ENCODE assay signal across 8 cellular contexts in genomic region chrX:48071064-48071985, GRCh38. TPM values are rescaled to one million over a fixed set of nuclear protein-coding genes. Genes with fewer than 3 reads are reported as not detected.
A peak's percentile ranks its signal among the peaks of the same experiment; 100 is the strongest.
DNase-seq lines count a peak whose midpoint lies in the region; ATAC-seq and TF ChIP-seq lines count a peak whose summit lies in the region.

TSS of gene ZNF630 (minus strand) at chrX:48071640. CDS start at chrX:48066886, 4,754 bp downstream.

- peak; percentile 45 for TF ChIP-seq POLR2A in GM19099 (IDR thresholded peaks at IDR 0.05; ENCODE audit: extremely low read depth, insufficient read length, low read depth)

- no peaks in the 10 kb centered on the region for H3K9me3 Mint-ChIP-seq in stimulated activated naive CD8-positive, alpha-beta T cell treated with anti-CD3 and anti-CD28 coated beads, Interleukin-15, Interleukin-2, amounts not matched to agents 100 ng/mL and 50 ng/mL, for 24 hours

- CTCF ChIA-PET in AG04450 (lab: Charles Lee), result no interaction called here

- no peaks in the 10 kb centered on the region for H3K79me2 ChIP-seq in OCI-LY1 (ENCODE audit: insufficient read depth, low read length)
- H3K79me2 ChIP-seq in neural cell (replicated peaks; ENCODE audit: insufficient read depth, low read length), result no peaks in the 10 kb centered on the region

- H3K9me3 ChIP-seq in AG04450 (ENCODE audit: control insufficient read depth, insufficient read depth, low read length), result no peaks in the 10 kb centered on the region
- no peaks in the 10 kb centered on the region for H3K9me3 ChIP-seq in OCI-LY1 (ENCODE audit: low read length)
- H3K9me3 ChIP-seq in neural cell (ENCODE audit: low read length), result no peaks in the 10 kb centered on the region

- TF ChIP-seq CTCF in AG04450 (IDR thresholded peaks at IDR 0.05; ENCODE audit: low read depth, low read length) (no peak), OCI-LY1 (IDR thresholded peaks at IDR 0.05; ENCODE audit: low read length) (no peak), neural cell (IDR thresholded peaks at IDR 0.05; ENCODE audit: poor library complexity, severe bottlenecking) (no peak)

- H2AFZ ChIP-seq in OCI-LY1 (ENCODE audit: low read length) (peak within 1 kb of the TSS; percentile 91; the same call in 1 of the 2 replicates), neural cell (ENCODE audit: low read depth, low read length) (peak within 1 kb of the TSS; percentile 45)

- DNase-seq in AG04450 (ENCODE audit: low read depth, low spot score) (no peak), fibroblast of the conjunctiva (ENCODE audit: low read depth) (peak; percentile 14)
- DNase-seq in activated effector memory CD4-positive, alpha-beta T cell treated with Interleukin-2 at 50 U/mL for 16 hours, result peak; percentile 39

- H3K4me1 Mint-ChIP-seq in stimulated activated naive CD8-positive, alpha-beta T cell treated with anti-CD3 and anti-CD28 coated beads, Interleukin-15, Interleukin-2, amounts not matched to agents 100 ng/mL and 50 ng/mL, for 24 hours (ENCODE audit: low read depth), result peaks cover 12% of the 10 kb centered on the region

- H3K36me3 Mint-ChIP-seq in stimulated activated naive CD8-positive, alpha-beta T cell treated with anti-CD3 and anti-CD28 coated beads, Interleukin-15, Interleukin-2, amounts not matched to agents 100 ng/mL and 50 ng/mL, for 24 hours (ENCODE audit: low read depth), result no peaks in the 10 kb centered on the region

- H3K27me3 ChIP-seq in AG04450 (ENCODE audit: control insufficient read depth, insufficient read depth, low read length), result no peaks in the 10 kb centered on the region
- H3K27me3 ChIP-seq in OCI-LY1 (ENCODE audit: insufficient read depth, low read length), result no peaks in the 10 kb centered on the region
- no peaks in the 10 kb centered on the region for H3K27me3 ChIP-seq in neural cell (ENCODE audit: insufficient read depth, low read depth, low read length)

- TF ChIP-seq EP300 in neural cell (conservative IDR thresholded peaks at IDR 0.05; ENCODE audit: poor library complexity, severe bottlenecking), result no peak

- H3K27me3 Mint-ChIP-seq in stimulated activated naive CD8-positive, alpha-beta T cell treated with anti-CD3 and anti-CD28 coated beads, Interleukin-15, Interleukin-2, amounts not matched to agents 100 ng/mL and 50 ng/mL, for 24 hours, result no peaks in the 10 kb centered on the region

- ATAC-seq in HG03442 (IDR thresholded peaks at IDR 0.05; ENCODE audit: unreplicated experiment), result peak; percentile 86

- H3F3A ChIP-seq in OCI-LY1 (ENCODE audit: insufficient read depth, low read length) (no peaks in the 10 kb centered on the region), neural cell (ENCODE audit: insufficient read depth, low read length, poor library complexity, severe bottlenecking) (no peaks in the 10 kb centered on the region)

- H3K27ac ChIP-seq in AG04450 (ENCODE audit: low read depth, low read length) (no peak within 1 kb of the TSS), OCI-LY1 (ENCODE audit: low read depth, low read length, poor library complexity, severe bottlenecking) (no peak within 1 kb of the TSS), neural cell (ENCODE audit: low read length) (peak within 1 kb of the TSS; percentile 71)

- no peaks in the 10 kb centered on the region for H3K36me3 ChIP-seq in OCI-LY1 (ENCODE audit: insufficient read depth, low read length)
- no peaks in the 10 kb centered on the region for H3K36me3 ChIP-seq in neural cell (ENCODE audit: insufficient read depth, low read length)

- TF ChIP-seq RAD21 in neural cell (conservative IDR thresholded peaks at IDR 0.05), result no peak

- H4K20me1 ChIP-seq in OCI-LY1 (ENCODE audit: insufficient read depth, low read length) (no peaks in the 10 kb centered on the region), neural cell (ENCODE audit: insufficient read depth) (no peaks in the 10 kb centered on the region)

- no peaks in the 10 kb centered on the region for H3K9me2 ChIP-seq in OCI-LY1 (ENCODE audit: low read depth, low read length)
- no peaks in the 10 kb centered on the region for H3K9me2 ChIP-seq in neural cell (ENCODE audit: insufficient read depth, low read length)

- peak within 1 kb of the TSS; percentile 67 for H3K9ac ChIP-seq in OCI-LY1 (ENCODE audit: low read length)
- H3K9ac ChIP-seq in neural cell (ENCODE audit: low read length), result peak within 1 kb of the TSS; percentile 65

- peak within 1 kb of the TSS; percentile 54 for H3K4me3 ChIP-seq in AG04450 (ENCODE audit: low read depth, low read length)
- peak within 1 kb of the TSS; percentile 76 for H3K4me3 ChIP-seq in OCI-LY1 (ENCODE audit: low read depth, low read length, poor library complexity, severe bottlenecking)
- H3K4me3 ChIP-seq in neural cell (ENCODE audit: low read length), result peak within 1 kb of the TSS; percentile 61

- peak within 1 kb of the TSS; percentile 89 for H3K4me3 Mint-ChIP-seq in stimulated activated naive CD8-positive, alpha-beta T cell treated with anti-CD3 and anti-CD28 coated beads, Interleukin-15, Interleukin-2, amounts not matched to agents 100 ng/mL and 50 ng/mL, for 24 hours

- POLR2A ChIA-PET in AG04450 (lab: Yijun Ruan, JAX), result no interaction called here

- H3K4me2 ChIP-seq in OCI-LY1 (ENCODE audit: low read length), result peak within 1 kb of the TSS; percentile 78
- H3K4me2 ChIP-seq in neural cell (ENCODE audit: low read length), result no peak within 1 kb of the TSS

- peaks cover 11% of the 10 kb centered on the region for H3K4me1 ChIP-seq in OCI-LY1 (ENCODE audit: insufficient read depth, low read length, severe bottlenecking)

- peak within 1 kb of the TSS; percentile 94 for H3K27ac Mint-ChIP-seq in stimulated activated naive CD8-positive, alpha-beta T cell treated with anti-CD3 and anti-CD28 coated beads, Interleukin-15, Interleukin-2, amounts not matched to agents 100 ng/mL and 50 ng/mL, for 24 hours

TF ChIP-seq in neural cell, 6 proteins besides CTCF, POLR2A, EP300 and RAD21:
- TF ChIP-seq POLR2AphosphoS5 (IDR thresholded peaks at IDR 0.05), result peak; percentile 53
- no peak for TF ChIP-seq TAF1 (IDR thresholded peaks at IDR 0.05; ENCODE audit: low read depth)
- TF ChIP-seq REST (IDR thresholded peaks at IDR 0.05; ENCODE audit: borderline replicate concordance), result peak; percentile 40

RNA-seq across cellular contexts. Expression of gene ZNF630, which starts in this region (rescaled TPM):
- 0.69 and 0.77 TPM in 2 replicates for polyA plus RNA-seq in AG04450 (2011; rRNA removed)
- polyA minus RNA-seq in AG04450 (2011; rRNA and poly(A)+ RNA removed), result 0.55 and 1.1 TPM in 2 replicates
- polyA plus RNA-seq in neural cell, result 1.5 and 2.3 TPM in 2 replicates
- 3.0 and 3.2 TPM in 2 replicates for polyA minus RNA-seq in neural cell
